Comparison of ENCODE assay signal across 8 cellular contexts in the genomic region with DNA sequence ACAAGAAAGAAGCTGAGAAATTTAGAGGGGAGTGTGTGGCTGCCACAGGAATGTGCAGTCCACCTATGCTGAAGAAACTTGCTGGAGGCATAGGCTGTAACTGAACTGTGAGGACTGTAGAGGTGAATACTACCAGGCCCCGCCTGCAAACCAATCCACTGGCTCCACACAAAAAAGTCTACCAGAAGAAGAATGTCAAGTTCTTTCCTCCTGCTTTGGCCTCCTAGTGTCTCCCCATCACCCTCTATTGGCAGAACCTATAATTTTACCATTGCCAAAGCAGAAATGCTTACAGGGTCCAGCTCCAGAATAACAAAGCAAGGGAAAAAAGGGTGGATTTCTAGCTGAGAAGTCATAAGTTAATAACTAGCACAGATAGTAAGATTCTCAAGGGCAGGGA. TPM values are rescaled to one million over a fixed set of nuclear protein-coding genes. Genes with fewer than 3 reads are reported as not detected.
DNase-seq lines count a peak whose midpoint lies in the region; ATAC-seq and TF ChIP-seq lines count a peak whose summit lies in the region.

No MANE protein-coding gene starts in this region.

- no peaks in the 10 kb centered on the region for H3K9me3 Mint-ChIP-seq in activated T-helper 2 cell treated with anti-CD3 and anti-CD28 coated beads, Interferon-gamma antibody, Interleukin-2, Interleukin-4, amounts not matched to agents 10 μg/mL and 5 μg/mL and 100 μg/mL, durations not matched to agents 14 hours and 24 hours and 36 hours

- ATAC-seq in GM19438 (IDR thresholded peaks at IDR 0.05; ENCODE audit: low read depth, unreplicated experiment) (peak; percentile 74), GM18520 (IDR thresholded peaks at IDR 0.05; ENCODE audit: unreplicated experiment) (no peak)

- H3K4me1 ChIP-seq in MM.1S (ENCODE audit: low read length) = no peaks in the 10 kb centered on the region

- H3K4me3 Mint-ChIP-seq in activated T-helper 2 cell treated with anti-CD3 and anti-CD28 coated beads, Interferon-gamma antibody, Interleukin-2, Interleukin-4, amounts not matched to agents 10 μg/mL and 5 μg/mL and 100 μg/mL, durations not matched to agents 14 hours and 24 hours and 36 hours (ENCODE audit: low read depth) = no peak overlapping the region

- H3K4me2 ChIP-seq in MM.1S (ENCODE audit: low read depth, low read length) = no peak overlapping the region

- peaks cover 3% of the 10 kb centered on the region for H3K36me3 Mint-ChIP-seq in activated T-helper 2 cell treated with anti-CD3 and anti-CD28 coated beads, Interferon-gamma antibody, Interleukin-2, Interleukin-4, amounts not matched to agents 10 μg/mL and 5 μg/mL and 100 μg/mL, durations not matched to agents 14 hours and 24 hours and 36 hours (ENCODE audit: low read depth)

- H3K27me3 ChIP-seq in MM.1S (replicated peaks; ENCODE audit: insufficient read depth, low read length) = no peaks in the 10 kb centered on the region

- TF ChIP-seq CTCF in MM.1S (IDR thresholded peaks at IDR 0.05; ENCODE audit: low read length) (peak; percentile 63), epithelial cell of proximal tubule (conservative IDR thresholded peaks at IDR 0.05; ENCODE audit: low read depth, low read length) (peak; percentile 38)

- peak; percentile 22 for DNase-seq in D341Med (ENCODE audit: low spot score)
- peak; percentile 70 for DNase-seq in MM.1S
- DNase-seq in epithelial cell of proximal tubule (ENCODE audit: low read depth) = no peak
- no peak for DNase-seq in activated T-helper 2 cell treated with anti-CD3 and anti-CD28 coated beads, Interferon-gamma antibody, Interleukin-2, Interleukin-4, amounts not matched to agents 10 μg/mL and 5 μg/mL and 100 μg/mL, durations not matched to agents 14 hours and 24 hours and 36 hours (ENCODE audit: low spot score)
- DNase-seq in OCI-M2 (lab: John Stamatoyannopoulos, UW; ENCODE audit: unreplicated experiment) = no peak
- DNase-seq in activated T-cell treated with anti-CD3 and anti-CD28 coated beads, Interleukin-2, amount 50 U/mL, for 1 hour = no peak

- H3F3A ChIP-seq in MM.1S (ENCODE audit: insufficient read depth, low read length) = no peaks in the 10 kb centered on the region

- no peak overlapping the region for H3K4me3 ChIP-seq in MM.1S (ENCODE audit: low read length)
- H3K4me3 ChIP-seq in epithelial cell of proximal tubule (ENCODE audit: low read depth, low read length) = no peak overlapping the region

- H3K36me3 ChIP-seq in MM.1S (replicated peaks; ENCODE audit: insufficient read depth, low read length) = no peaks in the 10 kb centered on the region

- H3K4me1 Mint-ChIP-seq in activated T-helper 2 cell treated with anti-CD3 and anti-CD28 coated beads, Interferon-gamma antibody, Interleukin-2, Interleukin-4, amounts not matched to agents 10 μg/mL and 5 μg/mL and 100 μg/mL, durations not matched to agents 14 hours and 24 hours and 36 hours (ENCODE audit: low read depth) = no peaks in the 10 kb centered on the region

- intact Hi-C loops in activated T-helper 2 cell treated with anti-CD3 and anti-CD28 coated beads, Interferon-gamma antibody, Interleukin-2, Interleukin-4, amounts not matched to agents 10 μg/mL and 5 μg/mL and 100 μg/mL, durations not matched to agents 14 hours and 24 hours and 36 hours (cut with micrococcal nuclease) = no loop called here

- no peaks in the 10 kb centered on the region for H4K20me1 ChIP-seq in MM.1S (ENCODE audit: insufficient read depth, low read length)

- H3K9me3 ChIP-seq in MM.1S (replicated peaks; ENCODE audit: insufficient read depth, low read length) = no peaks in the 10 kb centered on the region

- H3K9me2 ChIP-seq in MM.1S (replicated peaks; ENCODE audit: insufficient read depth, low read length) = no peaks in the 10 kb centered on the region

- no peak overlapping the region for H3K9ac ChIP-seq in MM.1S (ENCODE audit: low read length)

- no peak overlapping the region for H2AFZ ChIP-seq in MM.1S (ENCODE audit: low read length)

- no peak overlapping the region for H3K27ac Mint-ChIP-seq in activated T-helper 2 cell treated with anti-CD3 and anti-CD28 coated beads, Interferon-gamma antibody, Interleukin-2, Interleukin-4, amounts not matched to agents 10 μg/mL and 5 μg/mL and 100 μg/mL, durations not matched to agents 14 hours and 24 hours and 36 hours

- no peaks in the 10 kb centered on the region for H3K79me2 ChIP-seq in MM.1S (ENCODE audit: low read length)

- H3K27ac ChIP-seq in MM.1S (ENCODE audit: low read length) = no peak overlapping the region

- peaks cover 19% of the 10 kb centered on the region for H3K27me3 Mint-ChIP-seq in activated T-helper 2 cell treated with anti-CD3 and anti-CD28 coated beads, Interferon-gamma antibody, Interleukin-2, Interleukin-4, amounts not matched to agents 10 μg/mL and 5 μg/mL and 100 μg/mL, durations not matched to agents 14 hours and 24 hours and 36 hours (ENCODE audit: low read depth)

RNA-seq across cellular contexts. Expression of a gene that starts 5.9 kb away (rescaled TPM):
- total RNA-seq in epithelial cell of proximal tubule = 362 and 366 TPM in 2 replicates
- total RNA-seq in activated T-helper 2 cell treated with anti-CD3 and anti-CD28 coated beads, Interferon-gamma antibody, Interleukin-2, Interleukin-4, amounts not matched to agents 10 μg/mL and 5 μg/mL and 100 μg/mL, durations not matched to agents 14 hours and 24 hours and 36 hours = 417 and 424 TPM in 2 replicates

RNA-seq across cellular contexts. Expression of a gene that starts 19.4 kb away (rescaled TPM):
- total RNA-seq in epithelial cell of proximal tubule = 22.6 and 47.5 TPM in 2 replicates
- total RNA-seq in activated T-helper 2 cell treated with anti-CD3 and anti-CD28 coated beads, Interferon-gamma antibody, Interleukin-2, Interleukin-4, amounts not matched to agents 10 μg/mL and 5 μg/mL and 100 μg/mL, durations not matched to agents 14 hours and 24 hours and 36 hours = 64.0 and 65.9 TPM in 2 replicates

Comparison
In these comparisons a context has a peak if more than half of its experiments do, and no peak if none do; other contexts are left out.
1. DNase-seq: peak in D341Med (single experiment) and MM.1S (single experiment); none in epithelial cell of proximal tubule (single experiment), activated T-helper 2 cell treated with anti-CD3 and anti-CD28 coated beads, Interferon-gamma antibody, Interleukin-2, Interleukin-4, amounts not matched to agents 10 μg/mL and 5 μg/mL and 100 μg/mL, durations not matched to agents 14 hours and 24 hours and 36 hours (single experiment), OCI-M2 (single experiment) and activated T-cell treated with anti-CD3 and anti-CD28 coated beads, Interleukin-2, amount 50 U/mL, for 1 hour (single experiment).